ENCODE assay signal across 8 cellular contexts in genomic region chr5:10563940-10564837, GRCh38. TPM values are rescaled to one million over a fixed set of nuclear protein-coding genes. Genes with fewer than 3 reads are reported as not detected.
DNase-seq lines count a peak whose midpoint lies in the region; ATAC-seq and TF ChIP-seq lines count a peak whose summit lies in the region.

ANKRD33B (plus strand) TSS chr5:10564070; CDS start chr5:10564468, 398 bp downstream.

- H4K8ac ChIP-seq in neuronal stem cell (ENCODE audit: low read depth, low read length) = no peak within 1 kb of the TSS

- peak within 1 kb of the TSS; percentile 82 for H2AFZ ChIP-seq in PC-3 (ENCODE audit: low read length)
- peak within 1 kb of the TSS; percentile 29 for H2AFZ ChIP-seq in fibroblast of lung (ENCODE audit: low read length)
- H2AFZ ChIP-seq in neuronal stem cell (ENCODE audit: low read length) = peak within 1 kb of the TSS; percentile 99

- H4K20me1 ChIP-seq in PC-3 (ENCODE audit: low read length) = peaks cover 29% of the 10 kb centered on the region
- H4K20me1 ChIP-seq in fibroblast of lung (ENCODE audit: control insufficient read depth, extremely low read depth, insufficient read depth, low read length) = no peaks in the 10 kb centered on the region

- H2BK120ac ChIP-seq in neuronal stem cell (ENCODE audit: low read depth, low read length) = peak within 1 kb of the TSS; percentile 43

- H2BK5ac ChIP-seq in neuronal stem cell (ENCODE audit: low read length) = peak within 1 kb of the TSS; percentile 88

- TF ChIP-seq CTCF in PC-3 (conservative IDR thresholded peaks at IDR 0.05; ENCODE audit: low read depth, low read length) (no peak), fibroblast of lung (conservative IDR thresholded peaks at IDR 0.05 in 1 of 2, IDR thresholded peaks at IDR 0.05 in 1 of 2; ENCODE audit: low read depth in 1 of 2, low read length in 2 of 2) (no peak), thoracic aorta (IDR thresholded peaks at IDR 0.05) (no peak)

- H3K27ac ChIP-seq in PC-3 (ENCODE audit: low read length) = peak within 1 kb of the TSS; percentile 72
- peak within 1 kb of the TSS; percentile 66 for H3K27ac ChIP-seq in fibroblast of lung (ENCODE audit: insufficient read depth, low read length)
- peak within 1 kb of the TSS; percentile 62 for H3K27ac ChIP-seq in neuronal stem cell (replicated peaks; ENCODE audit: low read length)
- H3K27ac ChIP-seq in thoracic aorta = peak within 1 kb of the TSS; percentile 55 to 56

- H3F3A ChIP-seq in PC-3 (ENCODE audit: low read length, unreplicated experiment) = no peaks in the 10 kb centered on the region

- intact Hi-C loops in PC-3 (cut with micrococcal nuclease) = no loop called here

- POLR2A ChIA-PET in PC-3 (lab: Charles Lee; ENCODE audit: unreplicated experiment) = interaction anchor here (0.6 kb wide), 1 partner anchor 191 kb away, joined by 5 read pairs; no protein-coding TSS in a partner anchor

- peak within 1 kb of the TSS; percentile 98 for H3K18ac ChIP-seq in neuronal stem cell (ENCODE audit: low read length)

- peak within 1 kb of the TSS; percentile 82 for H2AK5ac ChIP-seq in neuronal stem cell (ENCODE audit: low read depth, low read length)

- H3K36me3 ChIP-seq in PC-3 (ENCODE audit: low read depth, low read length) (no peaks in the 10 kb centered on the region), fibroblast of lung (ENCODE audit: control insufficient read depth, insufficient read depth, low read length) (no peaks in the 10 kb centered on the region), neuronal stem cell (replicated peaks in 1 of 2; ENCODE audit: control insufficient read depth in 2 of 2, insufficient read depth in 2 of 2, low read length in 2 of 2) (no peaks in the 10 kb centered on the region), thoracic aorta (no peaks in the 10 kb centered on the region)

- H3K9me2 ChIP-seq in PC-3 (replicated peaks; ENCODE audit: low read length) = no peaks in the 10 kb centered on the region

- no peaks in the 10 kb centered on the region for H3K9me3 ChIP-seq in PC-3 (ENCODE audit: low read length)
- no peaks in the 10 kb centered on the region for H3K9me3 ChIP-seq in fibroblast of lung (ENCODE audit: control insufficient read depth, insufficient read depth, low read depth, low read length)
- no peaks in the 10 kb centered on the region for H3K9me3 ChIP-seq in neuronal stem cell (replicated peaks in 1 of 2; ENCODE audit: control insufficient read depth in 2 of 2, insufficient read depth in 1 of 2, low read depth in 1 of 2, low read length in 2 of 2)
- no peaks in the 10 kb centered on the region for H3K9me3 ChIP-seq in thoracic aorta

- H2BK12ac ChIP-seq in neuronal stem cell (ENCODE audit: low read length) = peak within 1 kb of the TSS; percentile 42

- H3K4ac ChIP-seq in neuronal stem cell (ENCODE audit: low read length) = no peak within 1 kb of the TSS

- H3K79me2 ChIP-seq in PC-3 (ENCODE audit: low read length) (peaks cover 59% of the 10 kb centered on the region), fibroblast of lung (ENCODE audit: control insufficient read depth, insufficient read depth, low read length) (peaks cover 31% of the 10 kb centered on the region)

- ATAC-seq in GM19467 (IDR thresholded peaks at IDR 0.05; ENCODE audit: unreplicated experiment) = peak; percentile 48
- ATAC-seq in PC-3 = peak; percentile 69
- peak; percentile 39 for ATAC-seq in thoracic aorta (ENCODE audit: insufficient number of reproducible peaks, low FRiP score, low read depth)

- DNase-seq in CMK (ENCODE audit: low read depth) = peak; percentile 63
- peak; percentile 87 for DNase-seq in HK-2 (ENCODE audit: unreplicated experiment)
- DNase-seq in PC-3 = peak; percentile 88
- DNase-seq in activated T-cell treated with anti-CD3 and anti-CD28 coated beads for 4 hours = peak; percentile 68
- peak; percentile 66 to 71 for DNase-seq in fibroblast of lung (ENCODE audit: low read depth in 2 of 2)
- DNase-seq in neuronal stem cell (ENCODE audit: low spot score) = peak; percentile 77
- no peak for DNase-seq in thoracic aorta (ENCODE audit: low spot score)

- H2BK15ac ChIP-seq in neuronal stem cell (ENCODE audit: low read length) = peak within 1 kb of the TSS; percentile 74

- peaks cover 29% of the 10 kb centered on the region for H3K4me1 ChIP-seq in PC-3 (ENCODE audit: insufficient read depth, low read length)
- peaks cover 6% of the 10 kb centered on the region for H3K4me1 ChIP-seq in fibroblast of lung (ENCODE audit: control insufficient read depth, extremely low read depth, insufficient read depth, low read length)
- H3K4me1 ChIP-seq in neuronal stem cell (ENCODE audit: control insufficient read depth in 2 of 2, insufficient read depth in 1 of 2, low read depth in 1 of 2, low read length in 2 of 2) = peaks cover 20 to 25% of the 10 kb centered on the region in 2 donors
- H3K4me1 ChIP-seq in thoracic aorta (ENCODE audit: control insufficient read depth in 1 of 2, low read depth in 2 of 2) = peaks cover 12 to 41% of the 10 kb centered on the region in 2 donors

- H3K27me3 ChIP-seq in PC-3 (ENCODE audit: low read length) = no peaks in the 10 kb centered on the region
- no peaks in the 10 kb centered on the region for H3K27me3 ChIP-seq in fibroblast of lung (ENCODE audit: control insufficient read depth, insufficient read depth, low read length)
- peaks cover 15 to 59% (median 37%) of the 10 kb centered on the region in 3 experiments for H3K27me3 ChIP-seq in neuronal stem cell (ENCODE audit: control insufficient read depth in 3 of 3, insufficient read depth in 3 of 3, low read depth in 1 of 3, low read length in 3 of 3)
- no peaks in the 10 kb centered on the region for H3K27me3 ChIP-seq in thoracic aorta (replicated peaks; ENCODE audit: insufficient read depth)

- CTCF ChIA-PET in PC-3 (lab: Charles Lee) = interaction anchor here (0.6 to 1.2 kb wide), 2 partner anchors 63 to 280 kb away, joined by 12 read pairs; no protein-coding TSS in a partner anchor

- H3K4me2 ChIP-seq in PC-3 (ENCODE audit: low read length) = peak within 1 kb of the TSS; percentile 98
- peak within 1 kb of the TSS; percentile 77 for H3K4me2 ChIP-seq in fibroblast of lung (ENCODE audit: extremely low read depth, insufficient read depth, low read length)
- peak within 1 kb of the TSS; percentile 96 for H3K4me2 ChIP-seq in neuronal stem cell (ENCODE audit: insufficient read depth, low read length, poor library complexity, severe bottlenecking)

- peak within 1 kb of the TSS; percentile 82 for H3K4me3 ChIP-seq in PC-3 (ENCODE audit: low read length)
- peak within 1 kb of the TSS; percentile 70 to 87 (median 85) for H3K4me3 ChIP-seq in fibroblast of lung (replicated peaks in 1 of 4; ENCODE audit: control extremely low read depth in 1 of 4, insufficient read depth in 1 of 4, low read depth in 3 of 4, low read length in 4 of 4)
- H3K4me3 ChIP-seq in neuronal stem cell (ENCODE audit: low read length in 2 of 2) = peak within 1 kb of the TSS; percentile 89 to 96
- H3K4me3 ChIP-seq in thoracic aorta = peak within 1 kb of the TSS; percentile 89

- H3K23ac ChIP-seq in neuronal stem cell (ENCODE audit: low read depth, low read length, poor library complexity) = peak within 1 kb of the TSS; percentile 89

- H3K79me1 ChIP-seq in neuronal stem cell (ENCODE audit: low read depth, low read length) = no peaks in the 10 kb centered on the region

- H3K9ac ChIP-seq in PC-3 (ENCODE audit: low read length) (peak within 1 kb of the TSS; percentile 89), fibroblast of lung (ENCODE audit: insufficient read depth, low read length) (peak within 1 kb of the TSS; percentile 80), neuronal stem cell (ENCODE audit: low read depth, low read length, poor library complexity) (peak within 1 kb of the TSS; percentile 92)

- H3K14ac ChIP-seq in neuronal stem cell (ENCODE audit: low read length) = peak within 1 kb of the TSS; percentile 47

- no peak within 1 kb of the TSS for H4K91ac ChIP-seq in neuronal stem cell (ENCODE audit: low read depth, low read length, poor library complexity)

- BruUV-seq in PC-3 (replicated peaks; lab: Mats Ljungman, UMichigan) = no TSS peak

- WGBS in neuronal stem cell (ENCODE audit: extremely low coverage in 2 of 2, insufficient read length in 2 of 2, insufficient replicate concordance in 1 of 2), 2 donors = no CpG with 5 or more reads among the region's 120 CpGs

RNA-seq across cellular contexts. Expression of gene ANKRD33B, which starts in this region (rescaled TPM):
- 13.2 and 14.9 TPM in 2 replicates for total RNA-seq in PC-3 (2014; rRNA removed)
- 4.1 and 7.8 TPM in 2 replicates for total RNA-seq in fibroblast of lung
- 5.0 and 7.7 TPM in 2 replicates for polyA plus RNA-seq in fibroblast of lung
- 5.4 and 8.2 TPM in 2 replicates for polyA plus RNA-seq in fibroblast of lung (2012)
- 27.0 and 38.2 TPM in 2 replicates for polyA minus RNA-seq in fibroblast of lung (ENCODE audit: low replicate concordance)
- 4.1 TPM for polyA plus RNA-seq in neuronal stem cell (2013, experiment 1 of 2)
- polyA plus RNA-seq in neuronal stem cell (2013, experiment 2 of 2) = 4.5 TPM
- 1 to 10 TPM; 4.9 to 5.7 TPM for total RNA-seq in thoracic aorta

Comparison
In these comparisons a context has a peak if more than half of its experiments do, and no peak if none do; other contexts are left out.
1. H2AFZ ChIP-seq: peak in every context shown above with its lines; median percentile 99 in neuronal stem cell; 82 in PC-3; 29 in fibroblast of lung.